41 cellular contexts compared by ENCODE assay signal in the genomic region with DNA sequence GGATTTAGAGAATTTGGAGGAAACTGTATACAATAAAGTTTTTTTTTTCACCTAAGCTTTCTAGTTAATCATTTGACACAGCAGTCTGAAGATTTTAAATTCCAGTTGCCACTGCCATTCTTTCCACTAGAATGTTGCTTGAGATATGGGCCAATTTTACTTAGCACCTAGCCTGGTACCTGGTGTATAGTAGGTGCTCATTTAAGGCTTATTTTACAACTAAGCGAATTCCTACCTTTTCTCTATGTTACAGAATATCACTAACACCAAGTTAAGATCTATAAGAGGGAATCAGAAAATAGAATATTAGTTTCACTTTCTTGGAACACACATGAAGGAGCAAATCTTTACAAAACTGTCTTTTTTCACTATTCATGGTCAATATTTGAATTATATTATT. TPM values are rescaled to one million over a fixed set of nuclear protein-coding genes. Genes with fewer than 3 reads are reported as not detected.
"Had no signal": no experiment of that assay in that cellular context is flagged by ENCODE, and none has a peak within 500 bp of the region (broad histone marks: within the 10 kb centered on the region; RNA-seq: fewer than 3 reads in every experiment).

No MANE protein-coding gene starts in this region.

- H3K27me3 Mint-ChIP-seq: activated naive CD4-positive, alpha-beta T cell treated with anti-CD3 and anti-CD28 coated beads, Interleukin-2, amount 50 U/mL, for 24 hours; activated naive CD8-positive, alpha-beta T cell; activated naive CD8-positive, alpha-beta T cell treated with anti-CD3 and anti-CD28 coated beads for 36 hours; activated T-cell treated with anti-CD3 and anti-CD28 coated beads, Interleukin-2, amount 50 U/mL, for 24 hours; activated T-helper 17 cell treated with anti-CD3 and anti-CD28 coated beads, Interleukin-2, amount 50 U/mL, for 72 hours; central memory CD8-positive, alpha-beta T cell had no signal

- ATAC-seq: activated naive CD4-positive, alpha-beta T cell treated with anti-CD3 and anti-CD28 coated beads, Interleukin-2, amount 50 U/mL, for 72 hours; activated naive CD8-positive, alpha-beta T cell treated with anti-CD3 and anti-CD28 coated beads, Interleukin-2, amount 50 U/mL, for 24 hours; activated T-cell treated with anti-CD3 and anti-CD28 coated beads, Interleukin-2, amount 50 U/mL, for 4 hours; activated T-cell treated with anti-CD3 and anti-CD28 coated beads, Interleukin-2, amount 50 U/mL, for 72 hours; activated T-helper 17 cell treated with anti-CD3 and anti-CD28 coated beads, Interleukin-2, amount 50 U/mL, for 72 hours; body of pancreas had no signal

- H3K27me3 ChIP-seq: adrenal gland, ascending aorta, body of pancreas, brain microvascular endothelial cell, breast epithelium, cardiac muscle cell had no signal

- H3K4me3 Mint-ChIP-seq: activated naive CD4-positive, alpha-beta T cell treated with anti-CD3 and anti-CD28 coated beads for 36 hours; activated naive CD4-positive, alpha-beta T cell treated with anti-CD3 and anti-CD28 coated beads, Interleukin-2, amount 10 ng/mL, durations not matched to agents 7 days and 5 days; activated naive CD4-positive, alpha-beta T cell treated with anti-CD3 and anti-CD28 coated beads, Interleukin-2, amount 50 U/mL, for 24 hours; activated naive CD8-positive, alpha-beta T cell; activated naive CD8-positive, alpha-beta T cell treated with anti-CD3 and anti-CD28 coated beads for 36 hours; activated naive CD8-positive, alpha-beta T cell treated with anti-CD3 and anti-CD28 coated beads, Interleukin-2, amount 10 ng/mL, durations not matched to agents 7 days and 5 days; activated naive CD8-positive, alpha-beta T cell treated with anti-CD3 and anti-CD28 coated beads, Interleukin-2, amount 50 U/mL, for 24 hours; activated T-cell treated with anti-CD3 and anti-CD28 coated beads, Interleukin-2, amount 50 U/mL, for 24 hours; activated T-cell treated with anti-CD3 and anti-CD28 coated beads, Interleukin-2, amount 50 U/mL, for 4 hours; activated T-cell treated with anti-CD3 and anti-CD28 coated beads, Interleukin-2, amount 50 U/mL, for 72 hours; activated T-helper 1 cell treated with anti-CD3 and anti-CD28 coated beads, Interleukin-12 subunit alpha, Interleukin-12 subunit beta, Interleukin-2, Interleukin-4 antibody, amounts not matched to agents 30 ng/mL and 10 ng/mL and 1 ng/mL, durations not matched to agents 14 hours and 24 hours and 36 hours; activated T-helper 17 cell treated with anti-CD3 and anti-CD28 coated beads, Interleukin-2, amount 50 U/mL, for 72 hours; brain; central memory CD8-positive, alpha-beta T cell had no signal

- FAIRE-seq: astrocyte, bronchial epithelial cell had no signal

- H3K27ac ChIP-seq: adrenal gland, ascending aorta, body of pancreas, brain microvascular endothelial cell, breast epithelium, cardiac muscle cell had no signal

- H3K9me3 ChIP-seq: ascending aorta, body of pancreas, breast epithelium had no signal

- H3K36me3 ChIP-seq: adrenal gland, ascending aorta, brain microvascular endothelial cell, breast epithelium, cardiac muscle cell had no signal

- H3K4me1 Mint-ChIP-seq: activated naive CD4-positive, alpha-beta T cell treated with anti-CD3 and anti-CD28 coated beads, Interleukin-2, amount 10 ng/mL, durations not matched to agents 7 days and 5 days; activated naive CD4-positive, alpha-beta T cell treated with anti-CD3 and anti-CD28 coated beads, Interleukin-2, amount 50 U/mL, for 24 hours; activated naive CD8-positive, alpha-beta T cell treated with anti-CD3 and anti-CD28 coated beads for 36 hours; activated naive CD8-positive, alpha-beta T cell treated with anti-CD3 and anti-CD28 coated beads, Interleukin-2, amount 10 ng/mL, durations not matched to agents 7 days and 5 days; activated naive CD8-positive, alpha-beta T cell treated with anti-CD3 and anti-CD28 coated beads, Interleukin-2, amount 50 U/mL, for 24 hours; activated T-helper 17 cell treated with anti-CD3 and anti-CD28 coated beads, Interleukin-2, amount 50 U/mL, for 72 hours; brain; central memory CD8-positive, alpha-beta T cell had no signal

- DNase-seq: activated effector memory CD4-positive, alpha-beta T cell treated with anti-CD3 and anti-CD28 coated beads, Interleukin-2, amount 50 U/mL, for 16 hours; activated effector memory CD4-positive, alpha-beta T cell treated with Interleukin-2 at 50 U/mL for 16 hours; activated gamma-delta T cell; activated gamma-delta T cell treated with Interleukin-2 at 50 U/mL for 16 hours; activated naive CD4-positive, alpha-beta T cell; activated naive CD4-positive, alpha-beta T cell treated with anti-CD3 and anti-CD28 coated beads for 36 hours; activated naive CD4-positive, alpha-beta T cell treated with anti-CD3 and anti-CD28 coated beads, Interleukin-2, amount 10 ng/mL, durations not matched to agents 7 days and 5 days; activated naive CD4-positive, alpha-beta T cell treated with anti-CD3 and anti-CD28 coated beads, Interleukin-2, amount 50 U/mL, for 16 hours; activated naive CD4-positive, alpha-beta T cell treated with Interleukin-2 at 50 U/mL for 16 hours; activated naive CD8-positive, alpha-beta T cell treated with anti-CD3 and anti-CD28 coated beads for 36 hours; activated naive CD8-positive, alpha-beta T cell treated with anti-CD3 and anti-CD28 coated beads, Interleukin-2, amount 10 ng/mL, durations not matched to agents 7 days and 5 days; activated naive CD8-positive, alpha-beta T cell treated with anti-CD3 and anti-CD28 coated beads, Interleukin-2, amount 50 U/mL, for 24 hours; activated T-cell treated with anti-CD3 and anti-CD28 coated beads, Interleukin-2, amount 50 U/mL, for 1 hour; activated T-cell treated with anti-CD3 and anti-CD28 coated beads, Interleukin-2, amount 50 U/mL, for 24 hours; activated T-cell treated with anti-CD3 and anti-CD28 coated beads, Interleukin-2, amount 50 U/mL, for 4 hours; activated T-cell treated with anti-CD3 and anti-CD28 coated beads, Interleukin-2, amount 50 U/mL, for 48 hours; activated T-cell treated with anti-CD3 and anti-CD28 coated beads, Interleukin-2, amount 50 U/mL, for 72 hours; adrenal gland; amniotic stem cell; amygdala; anterior cingulate cortex; aorta; body of pancreas; brain microvascular endothelial cell; central memory CD4-positive, alpha-beta T cell; cerebellar nuclear complex had no signal

- H3K36me3 Mint-ChIP-seq: activated naive CD4-positive, alpha-beta T cell treated with anti-CD3 and anti-CD28 coated beads, Interleukin-2, amount 10 ng/mL, durations not matched to agents 7 days and 5 days; activated naive CD4-positive, alpha-beta T cell treated with anti-CD3 and anti-CD28 coated beads, Interleukin-2, amount 50 U/mL, for 24 hours; activated naive CD4-positive, alpha-beta T cell treated with anti-CD3 and anti-CD28 coated beads, Interleukin-2, amount 50 U/mL, for 72 hours; activated naive CD8-positive, alpha-beta T cell; activated naive CD8-positive, alpha-beta T cell treated with anti-CD3 and anti-CD28 coated beads for 36 hours; activated naive CD8-positive, alpha-beta T cell treated with anti-CD3 and anti-CD28 coated beads, Interleukin-2, amount 10 ng/mL, durations not matched to agents 7 days and 5 days; brain had no signal

- H3K4me3 ChIP-seq: adrenal gland, ascending aorta, body of pancreas, breast epithelium, cardiac muscle cell had no signal

- H3K4me1 ChIP-seq: adrenal gland, ascending aorta, breast epithelium had no signal

- H3K27ac Mint-ChIP-seq: activated naive CD4-positive, alpha-beta T cell treated with anti-CD3 and anti-CD28 coated beads for 36 hours; activated naive CD4-positive, alpha-beta T cell treated with anti-CD3 and anti-CD28 coated beads, Interleukin-2, amount 10 ng/mL, durations not matched to agents 7 days and 5 days; activated naive CD4-positive, alpha-beta T cell treated with anti-CD3 and anti-CD28 coated beads, Interleukin-2, amount 50 U/mL, for 24 hours; activated naive CD4-positive, alpha-beta T cell treated with anti-CD3 and anti-CD28 coated beads, Interleukin-2, amount 50 U/mL, for 72 hours; activated naive CD8-positive, alpha-beta T cell; activated naive CD8-positive, alpha-beta T cell treated with anti-CD3 and anti-CD28 coated beads for 36 hours; activated naive CD8-positive, alpha-beta T cell treated with anti-CD3 and anti-CD28 coated beads, Interleukin-2, amount 10 ng/mL, durations not matched to agents 7 days and 5 days; activated naive CD8-positive, alpha-beta T cell treated with anti-CD3 and anti-CD28 coated beads, Interleukin-2, amount 50 U/mL, for 24 hours; activated T-cell treated with anti-CD3 and anti-CD28 coated beads, Interleukin-2, amount 50 U/mL, for 24 hours; activated T-cell treated with anti-CD3 and anti-CD28 coated beads, Interleukin-2, amount 50 U/mL, for 72 hours; activated T-helper 1 cell treated with anti-CD3 and anti-CD28 coated beads, Interleukin-12 subunit alpha, Interleukin-12 subunit beta, Interleukin-2, Interleukin-4 antibody, amounts not matched to agents 30 ng/mL and 10 ng/mL and 1 ng/mL, durations not matched to agents 14 hours and 24 hours and 36 hours; activated T-helper 17 cell treated with anti-CD3 and anti-CD28 coated beads, Interleukin-2, amount 50 U/mL, for 72 hours; activated T-helper 2 cell treated with anti-CD3 and anti-CD28 coated beads, Interferon-gamma antibody, Interleukin-2, Interleukin-4, amounts not matched to agents 10 μg/mL and 5 μg/mL and 100 μg/mL, durations not matched to agents 14 hours and 24 hours and 36 hours; brain had no signal

- H3K9me3 Mint-ChIP-seq: activated naive CD4-positive, alpha-beta T cell treated with anti-CD3 and anti-CD28 coated beads for 36 hours; activated naive CD4-positive, alpha-beta T cell treated with anti-CD3 and anti-CD28 coated beads, Interleukin-2, amount 10 ng/mL, durations not matched to agents 7 days and 5 days; activated naive CD4-positive, alpha-beta T cell treated with anti-CD3 and anti-CD28 coated beads, Interleukin-2, amount 50 U/mL, for 24 hours; activated naive CD8-positive, alpha-beta T cell treated with anti-CD3 and anti-CD28 coated beads for 36 hours; activated naive CD8-positive, alpha-beta T cell treated with anti-CD3 and anti-CD28 coated beads, Interleukin-2, amount 10 ng/mL, durations not matched to agents 7 days and 5 days; activated naive CD8-positive, alpha-beta T cell treated with anti-CD3 and anti-CD28 coated beads, Interleukin-2, amount 50 U/mL, for 24 hours; activated T-cell treated with anti-CD3 and anti-CD28 coated beads, Interleukin-2, amount 50 U/mL, for 24 hours; activated T-cell treated with anti-CD3 and anti-CD28 coated beads, Interleukin-2, amount 50 U/mL, for 4 hours; activated T-cell treated with anti-CD3 and anti-CD28 coated beads, Interleukin-2, amount 50 U/mL, for 72 hours; activated T-helper 1 cell treated with anti-CD3 and anti-CD28 coated beads, Interleukin-12 subunit alpha, Interleukin-12 subunit beta, Interleukin-2, Interleukin-4 antibody, amounts not matched to agents 30 ng/mL and 10 ng/mL and 1 ng/mL, durations not matched to agents 14 hours and 24 hours and 36 hours; activated T-helper 17 cell treated with anti-CD3 and anti-CD28 coated beads, Interleukin-2, amount 50 U/mL, for 72 hours; activated T-helper 2 cell treated with anti-CD3 and anti-CD28 coated beads, Interferon-gamma antibody, Interleukin-2, Interleukin-4, amounts not matched to agents 10 μg/mL and 5 μg/mL and 100 μg/mL, durations not matched to agents 14 hours and 24 hours and 36 hours; central memory CD8-positive, alpha-beta T cell had no signal

RNA-seq across cellular contexts. Expression of a gene that starts 3.2 kb away (rescaled TPM):
- total RNA-seq: activated naive CD4-positive, alpha-beta T cell treated with anti-CD3 and anti-CD28 coated beads, Interleukin-2, amount 50 U/mL, for 72 hours; activated naive CD8-positive, alpha-beta T cell treated with anti-CD3 and anti-CD28 coated beads for 36 hours; activated T-helper 1 cell treated with anti-CD3 and anti-CD28 coated beads, Interleukin-12 subunit alpha, Interleukin-12 subunit beta, Interleukin-2, Interleukin-4 antibody, amounts not matched to agents 30 ng/mL and 10 ng/mL and 1 ng/mL, durations not matched to agents 14 hours and 24 hours and 36 hours; adrenal gland; aorta; ascending aorta; astrocyte; body of pancreas; breast epithelium; cardiac muscle cell; cardiac septum; chondrocyte had no signal
- polyA plus RNA-seq: adrenal gland, aorta, cardiac muscle cell had no signal
